ENCODE assay signal across 1 cellular context in the genomic region with DNA sequence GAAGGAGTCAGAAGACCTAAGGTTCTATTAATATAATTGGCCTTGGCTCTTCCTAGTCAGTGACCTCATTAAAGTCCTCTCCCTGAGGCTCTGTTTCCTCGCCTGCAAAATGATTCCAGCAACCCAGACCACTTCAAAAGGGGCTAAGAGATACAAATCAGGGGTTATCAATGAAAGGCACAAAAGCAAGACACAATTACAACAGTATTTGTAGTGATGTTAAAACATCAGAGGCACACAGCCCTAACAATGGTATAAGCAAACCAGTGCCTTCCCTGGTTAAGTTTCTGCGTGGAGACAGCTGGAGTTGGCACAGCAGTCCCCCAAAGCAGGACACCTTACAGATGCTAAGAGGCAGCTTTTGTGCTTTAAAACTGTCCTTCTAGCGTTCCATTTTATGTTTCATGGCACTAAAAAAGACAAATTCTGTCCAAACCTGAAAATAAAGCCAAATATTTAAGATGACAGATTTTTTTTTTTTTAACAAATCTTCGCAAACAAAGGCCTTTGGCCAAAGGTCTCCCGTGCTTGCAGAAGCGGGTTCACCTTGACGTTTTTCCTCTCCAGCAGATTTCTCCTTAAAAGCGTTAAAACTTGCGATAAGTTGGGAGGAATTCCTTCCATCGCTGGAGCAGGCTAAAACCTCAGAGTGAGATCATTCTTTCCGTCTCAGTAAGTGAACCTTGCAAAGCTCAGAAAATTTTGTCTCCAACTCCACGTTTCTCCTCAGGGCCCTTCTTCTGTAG.
TF ChIP-seq lines count a peak whose summit lies in the region.

No MANE protein-coding gene starts in this region.

TF ChIP-seq in IMR-90, 13 proteins besides CTCF, POLR2A, EP300 and RAD21 (continued from another document):
- TF ChIP-seq, protein P1, sequence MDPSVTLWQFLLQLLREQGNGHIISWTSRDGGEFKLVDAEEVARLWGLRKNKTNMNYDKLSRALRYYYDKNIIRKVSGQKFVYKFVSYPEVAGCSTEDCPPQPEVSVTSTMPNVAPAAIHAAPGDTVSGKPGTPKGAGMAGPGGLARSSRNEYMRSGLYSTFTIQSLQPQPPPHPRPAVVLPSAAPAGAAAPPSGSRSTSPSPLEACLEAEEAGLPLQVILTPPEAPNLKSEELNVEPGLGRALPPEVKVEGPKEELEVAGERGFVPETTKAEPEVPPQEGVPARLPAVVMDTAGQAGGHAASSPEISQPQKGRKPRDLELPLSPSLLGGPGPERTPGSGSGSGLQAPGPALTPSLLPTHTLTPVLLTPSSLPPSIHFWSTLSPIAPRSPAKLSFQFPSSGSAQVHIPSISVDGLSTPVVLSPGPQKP (IDR thresholded peaks at IDR 0.05; ENCODE audit: borderline replicate concordance, low read depth, low read length) = no peak
- TF ChIP-seq RCOR1 (IDR thresholded peaks at IDR 0.05; ENCODE audit: insufficient replicate concordance, low read length) = no peak
